1 cellular context compared by ENCODE assay signal in the genomic region with DNA sequence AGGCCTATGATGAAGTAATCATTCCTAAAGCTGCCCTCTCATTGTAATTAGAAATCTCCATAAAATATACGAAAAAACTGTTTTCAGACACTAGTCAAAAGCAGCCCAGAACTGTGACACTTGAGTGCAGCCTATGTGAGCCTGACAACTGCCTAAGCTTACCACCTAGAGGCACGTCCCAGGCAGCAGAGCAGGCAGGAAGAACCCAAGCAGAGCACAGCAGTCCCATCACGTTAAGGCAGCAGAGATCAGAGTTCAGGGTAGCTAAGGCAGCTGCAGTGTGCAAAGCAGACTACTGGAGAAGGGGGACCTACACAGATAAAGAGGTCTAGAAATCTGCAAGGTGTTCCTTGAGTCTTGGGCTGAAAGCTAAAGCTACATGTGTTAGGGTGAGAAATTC.
TF ChIP-seq lines count a peak whose summit lies in the region.

No MANE protein-coding gene starts in this region.

TF ChIP-seq in IMR-90, 13 proteins besides CTCF, POLR2A, EP300 and RAD21:
- no peak for TF ChIP-seq CEBPB (IDR thresholded peaks at IDR 0.05; ENCODE audit: low read depth, low read length)
- TF ChIP-seq BHLHE40 (IDR thresholded peaks at IDR 0.05; ENCODE audit: low read depth, low read length) = no peak
